Comparison of ENCODE assay signal across 8 cellular contexts in the genomic region with DNA sequence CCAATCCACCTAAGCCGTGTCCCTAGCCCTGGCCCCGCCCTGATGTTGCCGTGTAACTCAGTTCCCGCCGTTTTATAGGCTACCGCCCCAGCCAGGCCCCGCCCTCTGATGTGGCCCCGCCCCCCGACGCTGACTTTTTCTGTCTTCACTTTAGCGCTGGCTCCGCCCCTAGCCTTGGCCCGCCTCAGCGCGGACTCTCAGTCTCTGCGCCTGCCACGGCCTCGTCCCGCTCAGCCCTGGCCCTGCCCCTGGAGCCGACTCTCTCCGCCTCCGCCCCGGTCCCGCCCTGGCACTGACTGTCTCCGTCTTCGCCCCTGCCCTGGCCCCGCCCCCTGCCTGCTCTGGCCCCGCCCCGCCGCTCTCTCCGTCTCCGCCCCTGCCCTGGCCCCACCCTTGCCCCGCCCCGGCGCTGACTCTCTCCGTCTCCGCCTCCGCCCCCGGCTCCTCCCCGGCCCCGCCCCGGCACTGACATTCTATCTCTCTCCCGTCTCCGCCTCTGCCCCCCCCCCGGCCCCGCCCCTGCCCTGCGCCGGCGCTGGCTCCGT. TPM values are rescaled to one million over a fixed set of nuclear protein-coding genes. Genes with fewer than 3 reads are reported as not detected.
DNase-seq lines count a peak whose midpoint lies in the region; ATAC-seq and TF ChIP-seq lines count a peak whose summit lies in the region.

No MANE protein-coding gene starts in this region.

- H3K9me3 Mint-ChIP-seq in endodermal cell (peaks cover 22% of the 10 kb centered on the region), mesothelial cell of epicardium (peaks cover 9% of the 10 kb centered on the region)

- H3K4me1 Mint-ChIP-seq in endodermal cell (no peaks in the 10 kb centered on the region), mesothelial cell of epicardium (peaks cover 2% of the 10 kb centered on the region)

- H3K4me3 Mint-ChIP-seq in endodermal cell (peak overlapping the region; percentile 58), mesothelial cell of epicardium (peak overlapping the region; percentile 73)

- H3K36me3 ChIP-seq in endodermal cell (ENCODE audit: control insufficient read depth, insufficient read depth, low read length) = no peaks in the 10 kb centered on the region

- peak; percentile 81 for ATAC-seq in GM21423 (IDR thresholded peaks at IDR 0.05; ENCODE audit: unreplicated experiment)

- DNase-seq in COLO829 (ENCODE audit: low spot score) = peak; percentile 90
- DNase-seq in HUDEP-2 (lab: John Stamatoyannopoulos, UW; ENCODE audit: unreplicated experiment in 76 of 76) = peak in 75 of 76 experiments; percentile 63 to 100 (median 99)
- DNase-seq in NOMO-1 treated with dmso at 0.1 percent for 144 hours (lab: John Stamatoyannopoulos, UW; ENCODE audit: unreplicated experiment) = peak; percentile 100
- peak; percentile 98 for DNase-seq in activated CD8-positive, alpha-beta memory T cell treated with anti-CD3 and anti-CD28 coated beads, Interleukin-2, amount 50 U/mL, for 1 hour (ENCODE audit: extremely low read depth)
- peak; percentile 100 for DNase-seq in endodermal cell
- peak; percentile 97 to 100 for DNase-seq in mesothelial cell of epicardium (ENCODE audit: low spot score in 2 of 2, unreplicated experiment in 2 of 2)
- peak; percentile 99 for DNase-seq in stimulated activated CD8-positive, alpha-beta memory T cell treated with anti-CD3 and anti-CD28 coated beads, Interleukin-15, amount 100 ng/mL, for 4 hours (ENCODE audit: low read depth in 2 of 2)

- TF ChIP-seq CTCF in endodermal cell (conservative IDR thresholded peaks at IDR 0.05) (no peak), mesothelial cell of epicardium (IDR thresholded peaks at IDR 0.05; ENCODE audit: unreplicated experiment) (no peak)

- no peak overlapping the region for H3K27ac ChIP-seq in endodermal cell (ENCODE audit: low read depth, low read length)

- no peaks in the 10 kb centered on the region for H3K36me3 Mint-ChIP-seq in endodermal cell (ENCODE audit: low read depth)
- H3K36me3 Mint-ChIP-seq in mesothelial cell of epicardium = peaks cover 5% of the 10 kb centered on the region

- 0 to 4% methylated on average over 16 to 49 of the region's 50 CpGs for WGBS in endodermal cell (ENCODE audit: insufficient coverage in 1 of 2, insufficient read length in 1 of 2), 2 experiments

- no peak overlapping the region for H3K4me3 ChIP-seq in endodermal cell (ENCODE audit: low read length)

- H3K27me3 Mint-ChIP-seq in endodermal cell (ENCODE audit: insufficient read depth) (peaks cover 4% of the 10 kb centered on the region), mesothelial cell of epicardium (ENCODE audit: low read depth) (no peaks in the 10 kb centered on the region)

- peaks cover 11% of the 10 kb centered on the region for H3K9me3 ChIP-seq in endodermal cell (ENCODE audit: control insufficient read depth, low read length)

- H3K4me1 ChIP-seq in endodermal cell (ENCODE audit: control insufficient read depth, insufficient read depth, low read length) = no peaks in the 10 kb centered on the region

- no peaks in the 10 kb centered on the region for H3K27me3 ChIP-seq in endodermal cell (ENCODE audit: control insufficient read depth, insufficient read depth, low read length, poor library complexity, severe bottlenecking)

- H3K27ac Mint-ChIP-seq in endodermal cell = peak overlapping the region; percentile 85
- H3K27ac Mint-ChIP-seq in mesothelial cell of epicardium = peak overlapping the region; percentile 96

- no peak overlapping the region for H3K9ac ChIP-seq in endodermal cell (ENCODE audit: extremely low read depth, low read length, poor library complexity, severe bottlenecking)

RNA-seq across cellular contexts. Expression of a gene that starts 5.2 kb away (rescaled TPM):
- not detected for total RNA-seq in endodermal cell
- polyA plus RNA-seq in endodermal cell (2013, experiment 1 of 2) = 0.32 TPM
- polyA plus RNA-seq in endodermal cell (2013, experiment 2 of 2) = not detected
- total RNA-seq in mesothelial cell of epicardium = 4.0 to 5.6 TPM (median 4.9 TPM) in 3 replicates

RNA-seq across cellular contexts. Expression of a gene that starts 39.4 kb away (rescaled TPM):
- total RNA-seq in endodermal cell (not detected), mesothelial cell of epicardium (0.11 TPM in 1 of 3 replicates, not detected in the others)
- 0.93 TPM for polyA plus RNA-seq in endodermal cell (2013, experiment 1 of 2)
- polyA plus RNA-seq in endodermal cell (2013, experiment 2 of 2) = 0.58 TPM
